Comparison of ENCODE assay signal across 8 cellular contexts in genomic region chr6:30066577-30067459, GRCh38. TPM values are rescaled to one million over a fixed set of nuclear protein-coding genes. Genes with fewer than 3 reads are reported as not detected.
A peak's percentile ranks its signal among the peaks of the same experiment; 100 is the strongest.
DNase-seq lines count a peak whose midpoint lies in the region; ATAC-seq and TF ChIP-seq lines count a peak whose summit lies in the region.

PPP1R11 (plus strand) TSS chr6:30067198; CDS start chr6:30067411, 213 bp downstream.

- H3K4me3 ChIP-seq in HUES64 (ENCODE audit: low read length) (peak within 1 kb of the TSS; percentile 78), OCI-LY1 (ENCODE audit: low read depth, low read length, poor library complexity, severe bottlenecking) (peak within 1 kb of the TSS; percentile 90)

- H3K4me3 Mint-ChIP-seq in Calu3 (ENCODE audit: low read depth, unreplicated experiment), result peak within 1 kb of the TSS; percentile 82

- H3K27me3 ChIP-seq in HUES64 (ENCODE audit: insufficient read depth, low read length) (peaks cover 20% of the 10 kb centered on the region), OCI-LY1 (ENCODE audit: insufficient read depth, low read length) (no peaks in the 10 kb centered on the region)

- no peaks in the 10 kb centered on the region for H4K20me1 ChIP-seq in OCI-LY1 (ENCODE audit: insufficient read depth, low read length)

- in situ Hi-C loops in endometrial microvascular endothelial cells (cut with HindIII; ENCODE audit: inconsistent ontology term, low pct_unique_long_range_greater_than_20kb, low sequenced_read_pairs), result no loop called here

- DNase-seq in Calu3 (peak; percentile 98), mesenteric fat pad (ENCODE audit: low spot score) (peak; percentile 97)
- peak; percentile 96 for DNase-seq in activated CD8-positive, alpha-beta memory T cell treated with anti-CD3 and anti-CD28 coated beads, Interleukin-2, amount 50 U/mL, for 4 hours
- DNase-seq in stimulated activated CD8-positive, alpha-beta memory T cell treated with anti-CD3 and anti-CD28 coated beads, Interleukin-15, amount 100 ng/mL, for 24 hours (ENCODE audit: low read depth), result peak; percentile 91

- H3K36me3 ChIP-seq in HUES64 (ENCODE audit: insufficient read depth, low read length) (peaks cover 15% of the 10 kb centered on the region), OCI-LY1 (ENCODE audit: insufficient read depth, low read length) (peaks cover 19% of the 10 kb centered on the region; the same call in 1 of the 2 replicates)

- TF ChIP-seq CTCF in Calu3 (IDR thresholded peaks at IDR 0.05; ENCODE audit: unreplicated experiment) (no peak), OCI-LY1 (IDR thresholded peaks at IDR 0.05; ENCODE audit: low read length) (no peak; the same call in 1 of the 2 replicates)

- H3K9me3 ChIP-seq in HUES64 (ENCODE audit: insufficient read depth, low read depth, low read length) (no peaks in the 10 kb centered on the region), OCI-LY1 (ENCODE audit: low read length) (no peaks in the 10 kb centered on the region)

- no peaks in the 10 kb centered on the region for H3K9me2 ChIP-seq in OCI-LY1 (ENCODE audit: low read depth, low read length)

- H2AFZ ChIP-seq in OCI-LY1 (ENCODE audit: low read length), result peak within 1 kb of the TSS; percentile 19; the same call in 1 of the 2 replicates

- H3K4me2 ChIP-seq in OCI-LY1 (ENCODE audit: low read length), result peak within 1 kb of the TSS; percentile 98

- no peaks in the 10 kb centered on the region for H3F3A ChIP-seq in OCI-LY1 (ENCODE audit: insufficient read depth, low read length)

- H3K9ac ChIP-seq in HUES64 (ENCODE audit: low read depth, low read length) (peak within 1 kb of the TSS; percentile 66), OCI-LY1 (ENCODE audit: low read length) (peak within 1 kb of the TSS; percentile 76)

- H3K79me2 ChIP-seq in OCI-LY1 (ENCODE audit: insufficient read depth, low read length), result peaks cover 7% of the 10 kb centered on the region; the same call in 1 of the 2 replicates

- H3K9me3 Mint-ChIP-seq in Calu3 (ENCODE audit: low read depth, unreplicated experiment), result no peaks in the 10 kb centered on the region

- peaks cover 7% of the 10 kb centered on the region for H3K27me3 Mint-ChIP-seq in Calu3 (ENCODE audit: unreplicated experiment)

- no TSS peak for BruUV-seq in Calu3 (replicated peaks; lab: Mats Ljungman, UMichigan)

- intact Hi-C loops in Calu3 (cut with micrococcal nuclease; ENCODE audit: unreplicated experiment), result loop anchor here (2.0 kb wide), 1 partner anchor 36 kb away; no protein-coding TSS in a partner anchor

- CTCF ChIA-PET in Calu3 (lab: Charles Lee), result interaction anchor here (1.3 kb wide), 2 partner anchors 25 to 64 kb away, joined by 4 to 6 read pairs; no protein-coding TSS in a partner anchor

- peaks cover 42% of the 10 kb centered on the region for H3K36me3 Mint-ChIP-seq in Calu3 (ENCODE audit: insufficient read depth, unreplicated experiment)

- peak within 1 kb of the TSS; percentile 79 for H3K27ac ChIP-seq in HUES64 (ENCODE audit: low read depth, low read length)
- peak within 1 kb of the TSS; percentile 78 for H3K27ac ChIP-seq in OCI-LY1 (ENCODE audit: low read depth, low read length, poor library complexity, severe bottlenecking)

- ATAC-seq in GM21447 (IDR thresholded peaks at IDR 0.05; ENCODE audit: unreplicated experiment), result peak; percentile 96

- H3K4me1 Mint-ChIP-seq in Calu3 (ENCODE audit: low read depth, unreplicated experiment), result peaks cover 42% of the 10 kb centered on the region

- H3K27ac Mint-ChIP-seq in Calu3 (ENCODE audit: unreplicated experiment), result peak within 1 kb of the TSS; percentile 99

- H3K4me1 ChIP-seq in HUES64 (ENCODE audit: insufficient read depth, low read length) (peaks cover 4% of the 10 kb centered on the region; the same call in 1 of the 2 replicates), OCI-LY1 (ENCODE audit: insufficient read depth, low read length, severe bottlenecking) (peaks cover 41% of the 10 kb centered on the region)

- 1% methylated on average over 46 of the region's 46 CpGs for WGBS in HUES64

RNA-seq across cellular contexts. Expression of gene PPP1R11, which starts in this region (rescaled TPM):
- total RNA-seq in Calu3 (2022) (72.8 and 75.2 TPM in 2 replicates), endometrial microvascular endothelial cells (ENCODE audit: inconsistent ontology term) (37.1 TPM), mesenteric fat pad (41.1 TPM)
- polyA plus RNA-seq in HUES64 (2013, experiment 1 of 2), result 32.2 TPM
- 39.1 TPM for polyA plus RNA-seq in HUES64 (2013, experiment 2 of 2)

Comparison
In these comparisons a context has a peak if more than half of its experiments do, and no peak if none do; other contexts are left out.
1. Peak in every context shown above with its lines: DNase-seq, ATAC-seq, H3K4me3 ChIP-seq and H3K27ac ChIP-seq.